ENCODE assay signal across 9 cellular contexts in the genomic region with DNA sequence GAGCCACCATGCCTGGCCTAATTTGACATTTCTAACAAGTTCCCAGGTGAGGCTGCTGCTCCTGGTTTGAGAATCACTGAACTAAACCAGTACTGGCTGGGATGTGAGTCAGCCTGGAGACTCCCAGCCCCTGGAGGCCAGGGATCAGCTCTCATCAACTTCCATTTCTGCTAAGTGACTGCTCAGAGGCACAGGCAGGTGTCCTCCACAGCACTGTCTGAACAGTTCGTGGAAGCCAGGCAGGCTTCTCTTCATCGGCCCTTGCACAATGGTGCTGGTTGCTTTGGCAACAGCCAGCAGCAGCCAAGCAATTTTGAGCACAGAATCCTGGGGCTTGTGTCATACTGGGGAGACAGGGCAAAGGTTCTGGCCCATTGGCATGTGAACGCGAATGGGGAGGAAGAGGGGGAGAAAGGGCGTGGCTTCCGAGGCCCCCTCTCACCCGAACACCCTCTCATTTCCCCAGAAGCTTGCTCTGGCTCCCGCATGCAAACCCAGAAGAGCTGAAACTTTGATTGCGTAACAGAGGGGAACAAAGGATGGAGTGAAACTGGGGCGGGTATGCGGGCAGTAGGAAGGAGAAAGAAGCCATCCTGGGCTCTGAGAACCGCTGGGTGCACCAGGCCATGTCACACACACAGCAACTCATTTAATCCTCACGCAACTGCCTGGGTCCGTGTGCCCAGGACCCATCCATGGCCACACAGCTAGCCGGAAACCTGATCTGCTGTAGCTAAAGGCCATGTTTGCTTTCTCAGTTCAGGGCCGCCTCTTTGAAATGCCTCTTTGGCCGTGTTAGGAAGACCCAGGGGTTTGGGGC. TPM values are rescaled to one million over a fixed set of nuclear protein-coding genes. Genes with fewer than 3 reads are reported as not detected.
DNase-seq lines count a peak whose midpoint lies in the region; ATAC-seq, FAIRE-seq and TF ChIP-seq lines count a peak whose summit lies in the region.
"Had no signal": no experiment of that assay in that cellular context is flagged by ENCODE, and none has a peak within 500 bp of the region (broad histone marks: within the 10 kb centered on the region; RNA-seq: fewer than 3 reads in every experiment).

No MANE protein-coding gene starts in this region.

- TSS peak; percentile 63 for BruUV-seq in HepG2 (replicated peaks; lab: Mats Ljungman, UMichigan)

- TF ChIP-seq CTCF in coronary artery (IDR thresholded peaks at IDR 0.05) (no peak), HepG2 (CRISPR knock-in tag; IDR thresholded peaks at IDR 0.05) (0 out of 2 replicates have a peak, but pooled peaks have one; percentile 31), type B pancreatic cell (conservative IDR thresholded peaks at IDR 0.05) (no peak)

- POLR2A ChIA-PET in HepG2 (lab: Yijun Ruan, JAX), result interaction anchor here (1.0 to 3.7 kb wide), 16 partner anchors 9 to 203 kb away, joined by 3 to 78 read pairs (median 4); a partner anchor contains a TSS

- in situ Hi-C loops in HepG2 (cut with HindIII; ENCODE audit: extremely low pct_ligation_motif_present, low pct_unique_long_range_greater_than_20kb), result no loop called here

- WGBS in HepG2 (ENCODE audit: low lambda C conversion rate), result 1% methylated on average over 12 of the region's 17 CpGs

- H3K9ac ChIP-seq in HepG2 (ENCODE audit: insufficient read depth, low read depth, low read length), result peak overlapping the region; percentile 75

- no peaks in the 10 kb centered on the region for H3K27me3 Mint-ChIP-seq in type B pancreatic cell
- H3K27me3 Mint-ChIP-seq in activated naive CD8-positive, alpha-beta T cell treated with anti-CD3 and anti-CD28 coated beads for 36 hours, result no peaks in the 10 kb centered on the region

- peak; percentile 89 for DNase-seq in GF-D8 (lab: John Stamatoyannopoulos, UW)
- peak; percentile 15 for DNase-seq in NCI-H345 treated with DMSO at 0.1 percent for 48 hours (lab: John Stamatoyannopoulos, UW; ENCODE audit: unreplicated experiment)
- DNase-seq in coronary artery (ENCODE audit: low spot score), result peak; percentile 85
- peak; percentile 97 for DNase-seq in HepG2 (ENCODE audit: low spot score)
- no peak for DNase-seq in type B pancreatic cell (ENCODE audit: extremely low spot score, unreplicated experiment)
- DNase-seq in activated naive CD8-positive, alpha-beta T cell treated with anti-CD3 and anti-CD28 coated beads for 36 hours, result no peak

- peak; percentile 98 for FAIRE-seq in HepG2 (lab: Jason Lieb, UNC)
- FAIRE-seq: endometrium had no signal

- TF ChIP-seq EP300 in HepG2 (IDR thresholded peaks at IDR 0.05; ENCODE audit: low read depth in 2 of 2, low read length in 2 of 2), result peak; percentile 70 to 73
- peak; percentile 70 for TF ChIP-seq EP300 in HepG2 (CRISPR knock-in tag; IDR thresholded peaks at IDR 0.05; ENCODE audit: borderline replicate concordance)

- H3K4me3 ChIP-seq in coronary artery, result no peak overlapping the region
- peak overlapping the region in 1 of 3 experiments; percentile 55; a peak in 4 of 6 replicates for H3K4me3 ChIP-seq in HepG2 (replicated peaks in 1 of 3; ENCODE audit: insufficient read depth in 1 of 3, low read depth in 2 of 3, low read length in 3 of 3)

- peak overlapping the region in 1 of 2 donors; percentile 67 for H3K27ac ChIP-seq in coronary artery
- H3K27ac ChIP-seq in HepG2 (ENCODE audit: extremely low read length, insufficient read depth, low read length), result peak overlapping the region; percentile 98

- H3K4me1 ChIP-seq in HepG2 (ENCODE audit: insufficient read depth, low read length), result peaks cover 76% of the 10 kb centered on the region

- H3K27me3 ChIP-seq in HepG2 (ENCODE audit: control insufficient read depth in 1 of 2, insufficient read depth in 2 of 2, low read length in 2 of 2), result no peaks in the 10 kb centered on the region

- TF ChIP-seq POLR2A in HepG2 (IDR thresholded peaks at IDR 0.05; ENCODE audit: insufficient read depth in 1 of 2, low read depth in 2 of 2, low read length in 2 of 2), result peak; percentile 72 to 78

- no peaks in the 10 kb centered on the region for H3K36me3 Mint-ChIP-seq in type B pancreatic cell
- no peaks in the 10 kb centered on the region for H3K36me3 Mint-ChIP-seq in activated naive CD8-positive, alpha-beta T cell treated with anti-CD3 and anti-CD28 coated beads for 36 hours

- no peaks in the 10 kb centered on the region for H3K36me3 ChIP-seq in HepG2 (replicated peaks in 1 of 2; ENCODE audit: control insufficient read depth in 1 of 2, insufficient read depth in 2 of 2, low read length in 2 of 2)

- peak; percentile 88 for ATAC-seq in HepG2
- no peak for ATAC-seq in GM19324 (IDR thresholded peaks at IDR 0.05; ENCODE audit: low FRiP score, unreplicated experiment)
- ATAC-seq in HG02763 (IDR thresholded peaks at IDR 0.05; ENCODE audit: unreplicated experiment), result no peak

- peak overlapping the region; percentile 80 for H3K27ac Mint-ChIP-seq in type B pancreatic cell
- H3K27ac Mint-ChIP-seq in activated naive CD8-positive, alpha-beta T cell treated with anti-CD3 and anti-CD28 coated beads for 36 hours, result no peak overlapping the region

- peaks cover 8% of the 10 kb centered on the region for H3K4me1 Mint-ChIP-seq in type B pancreatic cell (ENCODE audit: unreplicated experiment)
- no peaks in the 10 kb centered on the region for H3K4me1 Mint-ChIP-seq in activated naive CD8-positive, alpha-beta T cell treated with anti-CD3 and anti-CD28 coated beads for 36 hours

- TF ChIP-seq RAD21 in HepG2 (CRISPR knock-in tag; IDR thresholded peaks at IDR 0.05), result peak; percentile 64

- H3K4me3 Mint-ChIP-seq in type B pancreatic cell, result peak overlapping the region; percentile 57
- no peak overlapping the region for H3K4me3 Mint-ChIP-seq in activated naive CD8-positive, alpha-beta T cell treated with anti-CD3 and anti-CD28 coated beads for 36 hours

- no peak overlapping the region for H2AFZ ChIP-seq in HepG2 (ENCODE audit: low read length)

- CTCF ChIA-PET in HepG2 (lab: Yijun Ruan, JAX; ENCODE audit: low intra/inter-chr PET ratio, low total read pairs), result no interaction called here

- no peaks in the 10 kb centered on the region for H3K9me3 Mint-ChIP-seq in type B pancreatic cell
- H3K9me3 Mint-ChIP-seq in activated naive CD8-positive, alpha-beta T cell treated with anti-CD3 and anti-CD28 coated beads for 36 hours, result no peaks in the 10 kb centered on the region

- no peaks in the 10 kb centered on the region for H3K79me2 ChIP-seq in HepG2 (ENCODE audit: insufficient read depth, low read length)

- H4K20me1 ChIP-seq in HepG2 (ENCODE audit: insufficient read depth, low read length), result no peaks in the 10 kb centered on the region

- intact Hi-C loops in HepG2 (cut with micrococcal nuclease; ENCODE audit: unreplicated experiment), result loop anchor here (1.0 to 2.0 kb wide), 4 partner anchors 9 to 51 kb away; a partner anchor contains a TSS

- no peaks in the 10 kb centered on the region for H3K9me3 ChIP-seq in HepG2 (ENCODE audit: low read length)

- H3K4me2 ChIP-seq in HepG2 (ENCODE audit: low read depth, low read length), result peak overlapping the region; percentile 85

RNA-seq across cellular contexts. Expression of a gene that starts 9.0 kb away (rescaled TPM):
- total RNA-seq in HepG2 (2016; rRNA removed; fragmentation: Illumina TruSeq; extraction: Trizol) (115 and 266 TPM in 2 replicates), type B pancreatic cell (ENCODE audit: low replicate concordance) (122 and 153 TPM in 2 replicates)
- 43.6 and 47.9 TPM in 2 replicates for total RNA-seq in HepG2 (2016; cell fraction: cytosol; rRNA removed; fragmentation: Illumina TruSeq; extraction: Trizol; ENCODE audit: low read depth)
- 95.7 and 270 TPM in 2 replicates for total RNA-seq in HepG2 (2016; cell fraction: insoluble cytoplasmic fraction; rRNA removed; fragmentation: Illumina TruSeq; extraction: Trizol)
- 55.5 and 56.9 TPM in 2 replicates for total RNA-seq in HepG2 (2016; cell fraction: membrane; rRNA removed; fragmentation: Illumina TruSeq; extraction: Trizol)
- 260 and 301 TPM in 2 replicates for total RNA-seq in HepG2 (2016; cell fraction: nucleus; rRNA removed; fragmentation: Illumina TruSeq; extraction: Trizol)
- 145 and 208 TPM in 2 replicates for polyA plus RNA-seq in HepG2 (2011; rRNA removed)
- 143 and 190 TPM in 2 replicates for polyA plus RNA-seq in HepG2 (2011; cell fraction: cytosol; rRNA removed)
- 1,024 and 1,039 TPM in 2 replicates for polyA plus RNA-seq in HepG2 (2011; cell fraction: nucleus; rRNA removed)
- polyA plus RNA-seq in HepG2 (2012), result 325 and 360 TPM in 2 replicates
- polyA plus RNA-seq in HepG2 (2016; cell fraction: cytosol; fragmentation: Illumina TruSeq; extraction: Trizol; ENCODE audit: low read depth), result 22.8 and 25.4 TPM in 2 replicates
- 63.7 and 80.6 TPM in 2 replicates for polyA plus RNA-seq in HepG2 (2016; cell fraction: insoluble cytoplasmic fraction; fragmentation: Illumina TruSeq; extraction: Trizol; ENCODE audit: low read depth)
- polyA plus RNA-seq in HepG2 (2016; cell fraction: membrane; fragmentation: Illumina TruSeq; extraction: Trizol; ENCODE audit: low read depth), result 25.4 and 30.4 TPM in 2 replicates
- 367 and 407 TPM in 2 replicates for polyA plus RNA-seq in HepG2 (2016; cell fraction: nucleus; fragmentation: Illumina TruSeq; extraction: Trizol; ENCODE audit: insufficient read depth, low read depth)
- polyA minus RNA-seq in HepG2 (2011; rRNA and poly(A)+ RNA removed; ENCODE audit: low replicate concordance), result 85.0 and 445 TPM in 2 replicates
- polyA minus RNA-seq in HepG2 (2011; cell fraction: cytosol; rRNA and poly(A)+ RNA removed), result 256 and 348 TPM in 2 replicates
- polyA minus RNA-seq in HepG2 (2011; cell fraction: nucleus; rRNA and poly(A)+ RNA removed), result 174 and 240 TPM in 2 replicates
- total RNA-seq in activated naive CD8-positive, alpha-beta T cell treated with anti-CD3 and anti-CD28 coated beads for 36 hours, result 10 to 100 TPM; 35.4 to 41.3 TPM

RNA-seq across cellular contexts. Expression of a gene that starts 27.2 kb away (rescaled TPM):
- total RNA-seq in HepG2 (2016; rRNA removed; fragmentation: Illumina TruSeq; extraction: Trizol), result 14.9 and 23.1 TPM in 2 replicates
- total RNA-seq in HepG2 (2016; cell fraction: cytosol; rRNA removed; fragmentation: Illumina TruSeq; extraction: Trizol; ENCODE audit: low read depth), result 18.8 and 23.7 TPM in 2 replicates
- 9.2 and 24.2 TPM in 2 replicates for total RNA-seq in HepG2 (2016; cell fraction: insoluble cytoplasmic fraction; rRNA removed; fragmentation: Illumina TruSeq; extraction: Trizol)
- total RNA-seq in HepG2 (2016; cell fraction: membrane; rRNA removed; fragmentation: Illumina TruSeq; extraction: Trizol), result 29.8 and 37.0 TPM in 2 replicates
- total RNA-seq in HepG2 (2016; cell fraction: nucleus; rRNA removed; fragmentation: Illumina TruSeq; extraction: Trizol), result 16.7 and 24.5 TPM in 2 replicates
- polyA plus RNA-seq in HepG2 (2011; rRNA removed), result 26.4 and 41.1 TPM in 2 replicates
- polyA plus RNA-seq in HepG2 (2011; cell fraction: cytosol; rRNA removed), result 34.8 and 35.2 TPM in 2 replicates
- 33.3 and 35.1 TPM in 2 replicates for polyA plus RNA-seq in HepG2 (2011; cell fraction: nucleus; rRNA removed)
- 22.8 and 42.0 TPM in 2 replicates for polyA plus RNA-seq in HepG2 (2012)
- 39.1 and 46.7 TPM in 2 replicates for polyA plus RNA-seq in HepG2 (2016; cell fraction: cytosol; fragmentation: Illumina TruSeq; extraction: Trizol; ENCODE audit: low read depth)
- polyA plus RNA-seq in HepG2 (2016; cell fraction: insoluble cytoplasmic fraction; fragmentation: Illumina TruSeq; extraction: Trizol; ENCODE audit: low read depth), result 17.9 and 21.5 TPM in 2 replicates
- 52.8 and 61.8 TPM in 2 replicates for polyA plus RNA-seq in HepG2 (2016; cell fraction: membrane; fragmentation: Illumina TruSeq; extraction: Trizol; ENCODE audit: low read depth)
- 57.7 and 58.2 TPM in 2 replicates for polyA plus RNA-seq in HepG2 (2016; cell fraction: nucleus; fragmentation: Illumina TruSeq; extraction: Trizol; ENCODE audit: insufficient read depth, low read depth)
- 49.6 and 101 TPM in 2 replicates for polyA minus RNA-seq in HepG2 (2011; rRNA and poly(A)+ RNA removed; ENCODE audit: low replicate concordance)
- 17.8 and 22.2 TPM in 2 replicates for polyA minus RNA-seq in HepG2 (2011; cell fraction: cytosol; rRNA and poly(A)+ RNA removed)
- 12.7 and 13.4 TPM in 2 replicates for polyA minus RNA-seq in HepG2 (2011; cell fraction: nucleus; rRNA and poly(A)+ RNA removed)
- total RNA-seq in type B pancreatic cell (ENCODE audit: low replicate concordance), result 73.5 and 75.1 TPM in 2 replicates
- 10 to 100 TPM; 28.0 to 29.6 TPM for total RNA-seq in activated naive CD8-positive, alpha-beta T cell treated with anti-CD3 and anti-CD28 coated beads for 36 hours

Comparison
In these comparisons a context has a peak if more than half of its experiments do, and no peak if none do; other contexts are left out.
1. DNase-seq: peak in GF-D8 (single experiment), NCI-H345 treated with DMSO at 0.1 percent for 48 hours (single experiment), coronary artery (single experiment) and HepG2 (single experiment); none in type B pancreatic cell (single experiment) and activated naive CD8-positive, alpha-beta T cell treated with anti-CD3 and anti-CD28 coated beads for 36 hours (single experiment).